8 cellular contexts compared by ENCODE assay signal in genomic region chr12:56078427-56078826, GRCh38. TPM values are rescaled to one million over a fixed set of nuclear protein-coding genes. Genes with fewer than 3 reads are reported as not detected.
DNase-seq lines count a peak whose midpoint lies in the region; ATAC-seq and TF ChIP-seq lines count a peak whose summit lies in the region.
"Had no signal": no experiment of that assay in that cellular context is flagged by ENCODE, and none has a peak within 500 bp of the region (broad histone marks: within the 10 kb centered on the region; RNA-seq: fewer than 3 reads in every experiment).

No MANE protein-coding gene starts in this region.

- H3K9me3 ChIP-seq in iPS-18a (ENCODE audit: control insufficient read depth, low read depth, low read length) (no peaks in the 10 kb centered on the region), smooth muscle cell (replicated peaks; ENCODE audit: low read depth) (no peaks in the 10 kb centered on the region)

- peak overlapping the region; percentile 82 for H3K4me2 ChIP-seq in smooth muscle cell

- 93% methylated on average over 1 of the region's 1 CpG for WGBS in smooth muscle cell (ENCODE audit: low lambda C conversion rate)

- peaks cover 7% of the 10 kb centered on the region for H3K4me1 Mint-ChIP-seq in HFFc6 (ENCODE audit: low read depth)
- peaks cover 14% of the 10 kb centered on the region for H3K4me1 Mint-ChIP-seq in activated CD8-positive, alpha-beta T cell treated with anti-CD3 and anti-CD28 coated beads for 36 hours (ENCODE audit: low read depth)

- H4K20me1 ChIP-seq in smooth muscle cell (ENCODE audit: low read depth) = no peaks in the 10 kb centered on the region

- POLR2A ChIA-PET in activated CD8-positive, alpha-beta T cell treated with anti-CD3 and anti-CD28 coated beads for 36 hours (lab: Charles Lee) = interaction anchor here (0.6 to 2.5 kb wide), 4 partner anchors 18 to 60 kb away, joined by 3 to 21 read pairs (median 4); partner anchors contain the start of genes PA2G4 and ZC3H10

- H3K27me3 Mint-ChIP-seq in HFFc6 (ENCODE audit: insufficient read depth) = peaks cover 13% of the 10 kb centered on the region
- peaks cover 8% of the 10 kb centered on the region for H3K27me3 Mint-ChIP-seq in activated CD8-positive, alpha-beta T cell treated with anti-CD3 and anti-CD28 coated beads for 36 hours

- H3K4me3 ChIP-seq in iPS-18a (ENCODE audit: low read length) (peak overlapping the region; percentile 86), smooth muscle cell (peak overlapping the region; percentile 56)

- H3K36me3 ChIP-seq in iPS-18a (ENCODE audit: control insufficient read depth, low read depth, low read length) (no peaks in the 10 kb centered on the region), smooth muscle cell (ENCODE audit: low read depth) (no peaks in the 10 kb centered on the region)

- H2AFZ ChIP-seq in smooth muscle cell (ENCODE audit: low read depth) = no peak overlapping the region

- CTCF ChIA-PET in activated CD8-positive, alpha-beta T cell treated with anti-CD3 and anti-CD28 coated beads for 36 hours (lab: Charles Lee) = interaction anchor here (1.0 to 2.1 kb wide), 9 partner anchors 10 to 32 kb away, joined by 3 to 7 read pairs (median 5); partner anchors contain the start of gene PA2G4

- H3K36me3 Mint-ChIP-seq in HFFc6 (ENCODE audit: low read depth) = no peaks in the 10 kb centered on the region
- H3K36me3 Mint-ChIP-seq in activated CD8-positive, alpha-beta T cell treated with anti-CD3 and anti-CD28 coated beads for 36 hours (ENCODE audit: low read depth) = no peaks in the 10 kb centered on the region

- H3K79me2 ChIP-seq in smooth muscle cell (ENCODE audit: low read depth) = no peaks in the 10 kb centered on the region

- H3K27ac ChIP-seq in iPS-18a (ENCODE audit: low read length) (no peak overlapping the region), smooth muscle cell (ENCODE audit: low read depth) (no peak overlapping the region)

- ATAC-seq in activated CD8-positive, alpha-beta T cell treated with anti-CD3 and anti-CD28 coated beads for 36 hours = no peak
- no peak for ATAC-seq in GM19328 (IDR thresholded peaks at IDR 0.05; ENCODE audit: unreplicated experiment)

- H3K27ac Mint-ChIP-seq in HFFc6 = peak overlapping the region; percentile 73; the same call in 1 of the 2 replicates
- no peak overlapping the region for H3K27ac Mint-ChIP-seq in activated CD8-positive, alpha-beta T cell treated with anti-CD3 and anti-CD28 coated beads for 36 hours

- H3K27me3 ChIP-seq in iPS-18a (ENCODE audit: control insufficient read depth, insufficient read depth, low read length) (no peaks in the 10 kb centered on the region), smooth muscle cell (ENCODE audit: low read depth) (peaks cover 10% of the 10 kb centered on the region)

- H3K4me1 ChIP-seq in iPS-18a (ENCODE audit: control insufficient read depth, low read depth, low read length) (peaks cover 14% of the 10 kb centered on the region), smooth muscle cell (ENCODE audit: low read depth) (peaks cover 3% of the 10 kb centered on the region)

- peak overlapping the region; percentile 90; the same call in 1 of the 2 replicates for H3K4me3 Mint-ChIP-seq in HFFc6
- peak overlapping the region; percentile 72 for H3K4me3 Mint-ChIP-seq in activated CD8-positive, alpha-beta T cell treated with anti-CD3 and anti-CD28 coated beads for 36 hours

- TF ChIP-seq CTCF in HFFc6 (IDR thresholded peaks at IDR 0.05) = no peak
- TF ChIP-seq CTCF in activated CD8-positive, alpha-beta T cell treated with anti-CD3 and anti-CD28 coated beads for 36 hours (IDR thresholded peaks at IDR 0.05) = no peak
- TF ChIP-seq CTCF in smooth muscle cell (IDR thresholded peaks at IDR 0.05; ENCODE audit: borderline replicate concordance, insufficient read depth, poor library complexity, severe bottlenecking) = no peak

- DNase-seq in HFFc6 (no peak), smooth muscle cell (lab: John Stamatoyannopoulos, UW; ENCODE audit: unreplicated experiment) (no peak), NCI-H187 (lab: John Stamatoyannopoulos, UW) (no peak)
- no peak for DNase-seq in activated CD8-positive, alpha-beta T cell treated with anti-CD3 and anti-CD28 coated beads for 36 hours
- no peak for DNase-seq in effector CD8-positive, alpha-beta T cell (lab: John Stamatoyannopoulos, UW)
- DNase-seq: GF-D8 had no signal

- no peaks in the 10 kb centered on the region for H3K9me3 Mint-ChIP-seq in HFFc6
- H3K9me3 Mint-ChIP-seq in activated CD8-positive, alpha-beta T cell treated with anti-CD3 and anti-CD28 coated beads for 36 hours = no peaks in the 10 kb centered on the region

- H3F3A ChIP-seq in smooth muscle cell (ENCODE audit: low read depth) = no peaks in the 10 kb centered on the region

- peak overlapping the region; percentile 60 for H3K9ac ChIP-seq in iPS-18a (ENCODE audit: low read length)
- H3K9ac ChIP-seq in smooth muscle cell (ENCODE audit: low read depth) = no peak overlapping the region

- intact Hi-C loops in activated CD8-positive, alpha-beta T cell treated with anti-CD3 and anti-CD28 coated beads for 36 hours (cut with micrococcal nuclease) = no loop called here

RNA-seq across cellular contexts. Expression of gene ERBB3, which starts 1.5 kb away (rescaled TPM):
- total RNA-seq in HFFc6 (2021; fragmentation: NEBNext Ultra II Directional; extraction: Animal tissue kit (Norgen Biotek cat#: 25700)) = 1 to 10 TPM; 1.0 to 2.5 (median 1.8) TPM
- total RNA-seq in activated CD8-positive, alpha-beta T cell treated with anti-CD3 and anti-CD28 coated beads for 36 hours = under 1 TPM; 0.98 to 0.99 TPM
- 7.2 and 9.2 TPM in 2 replicates for total RNA-seq in smooth muscle cell
- 1.2 and 9.8 TPM in 2 replicates for polyA plus RNA-seq in smooth muscle cell

RNA-seq across cellular contexts. Expression of gene PA2G4, which starts 25.9 kb away (rescaled TPM):
- 100 to 1,000 TPM; 144 to 190 (median 177) TPM for total RNA-seq in HFFc6 (2021; fragmentation: NEBNext Ultra II Directional; extraction: Animal tissue kit (Norgen Biotek cat#: 25700))
- total RNA-seq in activated CD8-positive, alpha-beta T cell treated with anti-CD3 and anti-CD28 coated beads for 36 hours = 100 to 1,000 TPM; 447 to 455 TPM
- 88.6 and 118 TPM in 2 replicates for total RNA-seq in smooth muscle cell
- polyA plus RNA-seq in smooth muscle cell = 99.8 and 113 TPM in 2 replicates

RNA-seq across cellular contexts. Expression of gene RPS26, which starts 36.7 kb away (rescaled TPM):
- total RNA-seq in HFFc6 (2021; fragmentation: NEBNext Ultra II Directional; extraction: Animal tissue kit (Norgen Biotek cat#: 25700)) = 100 to 1,000 TPM in 1 of 6 experiments, 10 to 100 TPM in 5; 40.7 to 151 (median 52.1) TPM
- 10 to 100 TPM; 29.7 to 29.8 TPM for total RNA-seq in activated CD8-positive, alpha-beta T cell treated with anti-CD3 and anti-CD28 coated beads for 36 hours
- 731 and 845 TPM in 2 replicates for total RNA-seq in smooth muscle cell
- 282 and 323 TPM in 2 replicates for polyA plus RNA-seq in smooth muscle cell

RNA-seq across cellular contexts. Expression of gene RPL41, which starts 38.0 kb away (rescaled TPM):
- 1,000 to 10,000 TPM; 2,722 to 3,464 (median 3,292) TPM for total RNA-seq in HFFc6 (2021; fragmentation: NEBNext Ultra II Directional; extraction: Animal tissue kit (Norgen Biotek cat#: 25700))
- total RNA-seq in activated CD8-positive, alpha-beta T cell treated with anti-CD3 and anti-CD28 coated beads for 36 hours = 1,000 to 10,000 TPM; 5,401 to 5,452 TPM
- 2,929 and 3,246 TPM in 2 replicates for total RNA-seq in smooth muscle cell
- polyA plus RNA-seq in smooth muscle cell = 2,414 and 2,571 TPM in 2 replicates

RNA-seq across cellular contexts. Expression of gene ZC3H10, which starts 39.6 kb away (rescaled TPM):
- total RNA-seq in HFFc6 (2021; fragmentation: NEBNext Ultra II Directional; extraction: Animal tissue kit (Norgen Biotek cat#: 25700)) = 1 to 10 TPM; 3.3 to 4.7 (median 3.8) TPM
- 1 to 10 TPM; 6.8 to 7.2 TPM for total RNA-seq in activated CD8-positive, alpha-beta T cell treated with anti-CD3 and anti-CD28 coated beads for 36 hours
- total RNA-seq in smooth muscle cell = 1.9 and 6.7 TPM in 2 replicates
- 2.8 TPM in 2 replicates for polyA plus RNA-seq in smooth muscle cell
